38 cellular contexts compared by ENCODE assay signal in the genomic region with DNA sequence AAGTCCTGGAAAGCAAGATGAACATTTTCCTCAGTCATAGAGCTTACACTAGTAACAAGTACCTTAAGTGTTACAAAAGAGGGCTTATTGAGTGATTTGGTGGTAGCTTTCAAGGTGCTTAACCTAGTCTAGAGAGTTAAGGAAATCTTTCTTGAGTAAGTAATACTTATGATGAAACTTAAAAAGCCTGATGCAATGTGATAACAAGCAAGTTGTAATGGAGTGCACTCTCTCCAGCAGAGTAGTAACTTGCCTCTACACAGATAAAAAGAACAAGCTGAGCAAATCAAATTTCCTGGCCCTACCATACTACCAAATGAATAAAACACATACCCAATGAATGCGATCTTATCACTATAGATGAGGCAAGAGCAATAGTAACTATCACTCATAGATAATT.
"Had no signal": no experiment of that assay in that cellular context is flagged by ENCODE, and none has a peak within 500 bp of the region (broad histone marks: within the 10 kb centered on the region; RNA-seq: fewer than 3 reads in every experiment).

No MANE protein-coding gene starts in this region.

- H3K36me3 Mint-ChIP-seq: activated naive CD4-positive, alpha-beta T cell treated with anti-CD3 and anti-CD28 coated beads, Interleukin-2, amount 10 ng/mL, durations not matched to agents 7 days and 5 days; activated naive CD4-positive, alpha-beta T cell treated with anti-CD3 and anti-CD28 coated beads, Interleukin-2, amount 50 U/mL, for 24 hours; activated naive CD8-positive, alpha-beta T cell; activated naive CD8-positive, alpha-beta T cell treated with anti-CD3 and anti-CD28 coated beads for 36 hours; activated naive CD8-positive, alpha-beta T cell treated with anti-CD3 and anti-CD28 coated beads, Interleukin-2, amount 10 ng/mL, durations not matched to agents 7 days and 5 days; brain had no signal

- H3K27ac Mint-ChIP-seq: activated naive CD4-positive, alpha-beta T cell treated with anti-CD3 and anti-CD28 coated beads for 36 hours; activated naive CD4-positive, alpha-beta T cell treated with anti-CD3 and anti-CD28 coated beads, Interleukin-2, amount 10 ng/mL, durations not matched to agents 7 days and 5 days; activated naive CD4-positive, alpha-beta T cell treated with anti-CD3 and anti-CD28 coated beads, Interleukin-2, amount 50 U/mL, for 24 hours; activated naive CD4-positive, alpha-beta T cell treated with anti-CD3 and anti-CD28 coated beads, Interleukin-2, amount 50 U/mL, for 72 hours; activated naive CD8-positive, alpha-beta T cell; activated naive CD8-positive, alpha-beta T cell treated with anti-CD3 and anti-CD28 coated beads for 36 hours; activated naive CD8-positive, alpha-beta T cell treated with anti-CD3 and anti-CD28 coated beads, Interleukin-2, amount 10 ng/mL, durations not matched to agents 7 days and 5 days; activated naive CD8-positive, alpha-beta T cell treated with anti-CD3 and anti-CD28 coated beads, Interleukin-2, amount 50 U/mL, for 24 hours; activated T-cell treated with anti-CD3 and anti-CD28 coated beads, Interleukin-2, amount 50 U/mL, for 24 hours; activated T-cell treated with anti-CD3 and anti-CD28 coated beads, Interleukin-2, amount 50 U/mL, for 72 hours; activated T-helper 1 cell treated with anti-CD3 and anti-CD28 coated beads, Interleukin-12 subunit alpha, Interleukin-12 subunit beta, Interleukin-2, Interleukin-4 antibody, amounts not matched to agents 30 ng/mL and 10 ng/mL and 1 ng/mL, durations not matched to agents 14 hours and 24 hours and 36 hours; activated T-helper 17 cell treated with anti-CD3 and anti-CD28 coated beads, Interleukin-2, amount 50 U/mL, for 72 hours; activated T-helper 2 cell treated with anti-CD3 and anti-CD28 coated beads, Interferon-gamma antibody, Interleukin-2, Interleukin-4, amounts not matched to agents 10 μg/mL and 5 μg/mL and 100 μg/mL, durations not matched to agents 14 hours and 24 hours and 36 hours; brain had no signal

- H3K27ac ChIP-seq: adrenal gland, ascending aorta, body of pancreas, brain microvascular endothelial cell, breast epithelium, cardiac muscle cell had no signal

- H3K4me1 ChIP-seq: adrenal gland, ascending aorta, body of pancreas, breast epithelium had no signal

- H3K4me3 ChIP-seq: adrenal gland, ascending aorta, body of pancreas, breast epithelium, cardiac muscle cell had no signal

- H3K36me3 ChIP-seq: adrenal gland, ascending aorta, brain microvascular endothelial cell, breast epithelium, cardiac muscle cell had no signal

- DNase-seq: activated effector memory CD4-positive, alpha-beta T cell treated with anti-CD3 and anti-CD28 coated beads, Interleukin-2, amount 50 U/mL, for 16 hours; activated effector memory CD4-positive, alpha-beta T cell treated with Interleukin-2 at 50 U/mL for 16 hours; activated gamma-delta T cell; activated gamma-delta T cell treated with Interleukin-2 at 50 U/mL for 16 hours; activated naive CD4-positive, alpha-beta T cell; activated naive CD4-positive, alpha-beta T cell treated with anti-CD3 and anti-CD28 coated beads for 36 hours; activated naive CD4-positive, alpha-beta T cell treated with anti-CD3 and anti-CD28 coated beads, Interleukin-2, amount 10 ng/mL, durations not matched to agents 7 days and 5 days; activated naive CD4-positive, alpha-beta T cell treated with anti-CD3 and anti-CD28 coated beads, Interleukin-2, amount 50 U/mL, for 16 hours; activated naive CD4-positive, alpha-beta T cell treated with Interleukin-2 at 50 U/mL for 16 hours; activated naive CD8-positive, alpha-beta T cell treated with anti-CD3 and anti-CD28 coated beads for 36 hours; activated naive CD8-positive, alpha-beta T cell treated with anti-CD3 and anti-CD28 coated beads, Interleukin-2, amount 10 ng/mL, durations not matched to agents 7 days and 5 days; activated naive CD8-positive, alpha-beta T cell treated with anti-CD3 and anti-CD28 coated beads, Interleukin-2, amount 50 U/mL, for 24 hours; activated T-cell treated with anti-CD3 and anti-CD28 coated beads, Interleukin-2, amount 50 U/mL, for 1 hour; activated T-cell treated with anti-CD3 and anti-CD28 coated beads, Interleukin-2, amount 50 U/mL, for 24 hours; activated T-cell treated with anti-CD3 and anti-CD28 coated beads, Interleukin-2, amount 50 U/mL, for 4 hours; activated T-cell treated with anti-CD3 and anti-CD28 coated beads, Interleukin-2, amount 50 U/mL, for 48 hours; activated T-cell treated with anti-CD3 and anti-CD28 coated beads, Interleukin-2, amount 50 U/mL, for 72 hours; adrenal gland; amniotic stem cell; amygdala; anterior cingulate cortex; aorta; body of pancreas; brain microvascular endothelial cell; caudate nucleus; central memory CD4-positive, alpha-beta T cell; cerebellar nuclear complex had no signal

- H3K9me3 ChIP-seq: adrenal gland, ascending aorta, body of pancreas had no signal

- H3K27me3 ChIP-seq: adrenal gland, ascending aorta, body of pancreas, brain microvascular endothelial cell, breast epithelium, cardiac muscle cell had no signal

- ATAC-seq: activated naive CD4-positive, alpha-beta T cell treated with anti-CD3 and anti-CD28 coated beads, Interleukin-2, amount 50 U/mL, for 72 hours; activated naive CD8-positive, alpha-beta T cell treated with anti-CD3 and anti-CD28 coated beads, Interleukin-2, amount 50 U/mL, for 24 hours; activated T-cell treated with anti-CD3 and anti-CD28 coated beads, Interleukin-2, amount 50 U/mL, for 4 hours; activated T-cell treated with anti-CD3 and anti-CD28 coated beads, Interleukin-2, amount 50 U/mL, for 72 hours; activated T-helper 17 cell treated with anti-CD3 and anti-CD28 coated beads, Interleukin-2, amount 50 U/mL, for 72 hours; body of pancreas had no signal

- H3K4me3 Mint-ChIP-seq: activated naive CD4-positive, alpha-beta T cell treated with anti-CD3 and anti-CD28 coated beads for 36 hours; activated naive CD4-positive, alpha-beta T cell treated with anti-CD3 and anti-CD28 coated beads, Interleukin-2, amount 10 ng/mL, durations not matched to agents 7 days and 5 days; activated naive CD4-positive, alpha-beta T cell treated with anti-CD3 and anti-CD28 coated beads, Interleukin-2, amount 50 U/mL, for 24 hours; activated naive CD8-positive, alpha-beta T cell; activated naive CD8-positive, alpha-beta T cell treated with anti-CD3 and anti-CD28 coated beads for 36 hours; activated naive CD8-positive, alpha-beta T cell treated with anti-CD3 and anti-CD28 coated beads, Interleukin-2, amount 10 ng/mL, durations not matched to agents 7 days and 5 days; activated naive CD8-positive, alpha-beta T cell treated with anti-CD3 and anti-CD28 coated beads, Interleukin-2, amount 50 U/mL, for 24 hours; activated T-cell treated with anti-CD3 and anti-CD28 coated beads, Interleukin-2, amount 50 U/mL, for 24 hours; activated T-cell treated with anti-CD3 and anti-CD28 coated beads, Interleukin-2, amount 50 U/mL, for 4 hours; activated T-cell treated with anti-CD3 and anti-CD28 coated beads, Interleukin-2, amount 50 U/mL, for 72 hours; activated T-helper 1 cell treated with anti-CD3 and anti-CD28 coated beads, Interleukin-12 subunit alpha, Interleukin-12 subunit beta, Interleukin-2, Interleukin-4 antibody, amounts not matched to agents 30 ng/mL and 10 ng/mL and 1 ng/mL, durations not matched to agents 14 hours and 24 hours and 36 hours; activated T-helper 17 cell treated with anti-CD3 and anti-CD28 coated beads, Interleukin-2, amount 50 U/mL, for 72 hours; brain; central memory CD8-positive, alpha-beta T cell had no signal

- H3K9me3 Mint-ChIP-seq: activated naive CD4-positive, alpha-beta T cell treated with anti-CD3 and anti-CD28 coated beads for 36 hours; activated naive CD4-positive, alpha-beta T cell treated with anti-CD3 and anti-CD28 coated beads, Interleukin-2, amount 50 U/mL, for 24 hours; activated T-cell treated with anti-CD3 and anti-CD28 coated beads, Interleukin-2, amount 50 U/mL, for 24 hours; central memory CD8-positive, alpha-beta T cell had no signal

- H3K4me1 Mint-ChIP-seq: activated naive CD4-positive, alpha-beta T cell treated with anti-CD3 and anti-CD28 coated beads, Interleukin-2, amount 10 ng/mL, durations not matched to agents 7 days and 5 days; activated naive CD4-positive, alpha-beta T cell treated with anti-CD3 and anti-CD28 coated beads, Interleukin-2, amount 50 U/mL, for 24 hours; activated naive CD8-positive, alpha-beta T cell treated with anti-CD3 and anti-CD28 coated beads for 36 hours; activated naive CD8-positive, alpha-beta T cell treated with anti-CD3 and anti-CD28 coated beads, Interleukin-2, amount 10 ng/mL, durations not matched to agents 7 days and 5 days; activated naive CD8-positive, alpha-beta T cell treated with anti-CD3 and anti-CD28 coated beads, Interleukin-2, amount 50 U/mL, for 24 hours; activated T-helper 17 cell treated with anti-CD3 and anti-CD28 coated beads, Interleukin-2, amount 50 U/mL, for 72 hours; brain; central memory CD8-positive, alpha-beta T cell had no signal

- H3K27me3 Mint-ChIP-seq: activated naive CD4-positive, alpha-beta T cell treated with anti-CD3 and anti-CD28 coated beads, Interleukin-2, amount 10 ng/mL, durations not matched to agents 7 days and 5 days; activated naive CD4-positive, alpha-beta T cell treated with anti-CD3 and anti-CD28 coated beads, Interleukin-2, amount 50 U/mL, for 24 hours; activated naive CD8-positive, alpha-beta T cell treated with anti-CD3 and anti-CD28 coated beads for 36 hours; activated naive CD8-positive, alpha-beta T cell treated with anti-CD3 and anti-CD28 coated beads, Interleukin-2, amount 10 ng/mL, durations not matched to agents 7 days and 5 days; activated naive CD8-positive, alpha-beta T cell treated with anti-CD3 and anti-CD28 coated beads, Interleukin-2, amount 50 U/mL, for 24 hours; activated T-cell treated with anti-CD3 and anti-CD28 coated beads, Interleukin-2, amount 50 U/mL, for 24 hours; activated T-helper 17 cell treated with anti-CD3 and anti-CD28 coated beads, Interleukin-2, amount 50 U/mL, for 72 hours; central memory CD8-positive, alpha-beta T cell had no signal
